In genomic region chr11:8233691-8234424, GRCh38 we compare ENCODE assay signal across 12 cellular contexts. TPM values are rescaled to one million over a fixed set of nuclear protein-coding genes. Genes with fewer than 3 reads are reported as not detected.
DNase-seq lines count a peak whose midpoint lies in the region; ATAC-seq and TF ChIP-seq lines count a peak whose summit lies in the region.
"Had no signal": no experiment of that assay in that cellular context is flagged by ENCODE, and none has a peak within 500 bp of the region (broad histone marks: within the 10 kb centered on the region; RNA-seq: fewer than 3 reads in every experiment).

No MANE protein-coding gene starts in this region.

- H3K4me1 Mint-ChIP-seq in MCF 10A (ENCODE audit: insufficient read depth, unreplicated experiment), result peaks cover 28% of the 10 kb centered on the region
- H3K4me1 Mint-ChIP-seq: activated CD8-positive, alpha-beta memory T cell treated with anti-CD3 and anti-CD28 coated beads, Interleukin-2, amount 10 ng/mL, durations not matched to agents 7 days and 5 days had no signal

- WGBS in thyroid gland, 2 donors, result 63 to 64% methylated on average over 7 to 11 of the region's 11 CpGs
- WGBS in aorta, 2 donors, result 84 to 96% methylated on average over 10 to 11 of the region's 11 CpGs

- no peak overlapping the region for H3K27ac ChIP-seq in breast epithelium
- H3K27ac ChIP-seq in RWPE2 (ENCODE audit: poor library complexity, severe bottlenecking), result peak overlapping the region; percentile 32
- peak overlapping the region; percentile 24 to 73 (median 66) for H3K27ac ChIP-seq in thyroid gland
- no peak overlapping the region for H3K27ac ChIP-seq in aorta (ENCODE audit: low read depth in 1 of 2, low read length in 2 of 2)
- H3K27ac ChIP-seq: esophagus squamous epithelium had no signal

- TF ChIP-seq CTCF in MCF 10A (IDR thresholded peaks at IDR 0.05; ENCODE audit: unreplicated experiment) (no peak), breast epithelium (IDR thresholded peaks at IDR 0.05) (no peak), RWPE2 (IDR thresholded peaks at IDR 0.05; ENCODE audit: poor library complexity, severe bottlenecking) (no peak), thyroid gland (IDR thresholded peaks at IDR 0.05) (no peak)

- CTCF ChIA-PET in MCF 10A (lab: Yijun Ruan, JAX), result interaction anchor here (0.6 to 19.3 kb wide), 3 partner anchors 28 to 333 kb away, joined by 3 to 398 read pairs (median 3); partner anchors contain the start of gene LMO1

- H3K27me3 ChIP-seq in breast epithelium (no peaks in the 10 kb centered on the region), RWPE2 (ENCODE audit: insufficient read depth, poor library complexity, severe bottlenecking) (no peaks in the 10 kb centered on the region), thyroid gland (no peaks in the 10 kb centered on the region), aorta (ENCODE audit: control insufficient read depth in 1 of 2, insufficient read depth in 2 of 2, low read length in 1 of 2) (no peaks in the 10 kb centered on the region)

- TF ChIP-seq POLR2A in breast epithelium (IDR thresholded peaks at IDR 0.05) (no peak), thyroid gland (IDR thresholded peaks at IDR 0.05) (no peak)

- no peaks in the 10 kb centered on the region for H3K27me3 Mint-ChIP-seq in MCF 10A (ENCODE audit: insufficient read depth, unreplicated experiment)
- H3K27me3 Mint-ChIP-seq: activated CD8-positive, alpha-beta memory T cell treated with anti-CD3 and anti-CD28 coated beads, Interleukin-2, amount 10 ng/mL, durations not matched to agents 7 days and 5 days had no signal

- H3K9me3 Mint-ChIP-seq in MCF 10A (ENCODE audit: unreplicated experiment), result no peaks in the 10 kb centered on the region
- H3K9me3 Mint-ChIP-seq: T-helper 2 cell treated with Interferon-gamma antibody and Interleukin-4, amounts not matched to agents 5 μg/mL and 100 μg/mL, for 36 hours had no signal

- no peak overlapping the region for H3K4me3 ChIP-seq in breast epithelium
- no peak overlapping the region for H3K4me3 ChIP-seq in RWPE2 (ENCODE audit: severe bottlenecking)
- no peak overlapping the region for H3K4me3 ChIP-seq in thyroid gland (replicated peaks in 1 of 3)
- no peak overlapping the region for H3K4me3 ChIP-seq in aorta (ENCODE audit: low read length in 2 of 2)
- H3K4me3 ChIP-seq: esophagus squamous epithelium had no signal

- no peaks in the 10 kb centered on the region for H3K36me3 Mint-ChIP-seq in MCF 10A (ENCODE audit: insufficient read depth, unreplicated experiment)
- H3K36me3 Mint-ChIP-seq: activated CD8-positive, alpha-beta memory T cell treated with anti-CD3 and anti-CD28 coated beads, Interleukin-2, amount 10 ng/mL, durations not matched to agents 7 days and 5 days had no signal

- H3K4me1 ChIP-seq in breast epithelium (no peaks in the 10 kb centered on the region), RWPE2 (ENCODE audit: insufficient read depth, poor library complexity, severe bottlenecking) (peaks cover 23% of the 10 kb centered on the region), thyroid gland (peaks cover 40 to 43% of the 10 kb centered on the region in 2 donors), aorta (ENCODE audit: control insufficient read depth in 1 of 2, insufficient read depth in 2 of 2, low read length in 2 of 2) (no peaks in the 10 kb centered on the region)

- H3K36me3 ChIP-seq in breast epithelium (no peaks in the 10 kb centered on the region), RWPE2 (ENCODE audit: low read depth) (no peaks in the 10 kb centered on the region), thyroid gland (no peaks in the 10 kb centered on the region), aorta (ENCODE audit: control insufficient read depth in 1 of 2, insufficient read depth in 2 of 2, low read length in 1 of 2) (no peaks in the 10 kb centered on the region)
- H3K36me3 ChIP-seq: esophagus squamous epithelium had no signal

- peak overlapping the region; percentile 35 for H3K27ac Mint-ChIP-seq in MCF 10A (ENCODE audit: low read depth, unreplicated experiment)
- H3K27ac Mint-ChIP-seq: activated CD8-positive, alpha-beta memory T cell treated with anti-CD3 and anti-CD28 coated beads, Interleukin-2, amount 10 ng/mL, durations not matched to agents 7 days and 5 days; T-helper 2 cell treated with Interferon-gamma antibody and Interleukin-4, amounts not matched to agents 5 μg/mL and 100 μg/mL, for 36 hours had no signal

- intact Hi-C loops in MCF 10A (cut with micrococcal nuclease), result no loop called here
- intact Hi-C loops in breast epithelium (cut with DNase I; ENCODE audit: low total_unique reads), result no loop called here
- intact Hi-C loops in thyroid gland (cut with DNase I), result no loop called here
- intact Hi-C loops in aorta (cut with DNase I), result no loop called here

- no peak overlapping the region for H3K4me3 Mint-ChIP-seq in MCF 10A (ENCODE audit: unreplicated experiment)
- H3K4me3 Mint-ChIP-seq: activated CD8-positive, alpha-beta memory T cell treated with anti-CD3 and anti-CD28 coated beads, Interleukin-2, amount 10 ng/mL, durations not matched to agents 7 days and 5 days; T-helper 2 cell treated with Interferon-gamma antibody and Interleukin-4, amounts not matched to agents 5 μg/mL and 100 μg/mL, for 36 hours had no signal

- POLR2A ChIA-PET in MCF 10A (lab: Yijun Ruan, JAX), result interaction anchor here (1.0 to 1.6 kb wide), 2 partner anchors 17 to 30 kb away, joined by 3 to 4 read pairs; partner anchors contain the start of gene LMO1

- DNase-seq in MCF 10A (ENCODE audit: unreplicated experiment) (peak; percentile 76), breast epithelium (ENCODE audit: low spot score in 2 of 2) (no peak), RWPE2 (ENCODE audit: low spot score) (no peak), hepatic stellate cell (ENCODE audit: low spot score) (peak; percentile 44), thyroid gland (peak; percentile 56 to 80), aorta (no peak), NCI-H2107 (lab: John Stamatoyannopoulos, UW) (no peak)
- DNase-seq in activated naive CD4-positive, alpha-beta T cell treated with Interleukin-2 at 50 U/mL for 16 hours, result no peak
- DNase-seq: activated CD8-positive, alpha-beta memory T cell treated with anti-CD3 and anti-CD28 coated beads, Interleukin-2, amount 10 ng/mL, durations not matched to agents 7 days and 5 days; esophagus squamous epithelium had no signal

- BruUV-seq in MCF 10A (replicated peaks; lab: Mats Ljungman, UMichigan), result no TSS peak

- ATAC-seq in RWPE2 (ENCODE audit: low read depth) (peak; percentile 90), aorta (ENCODE audit: low FRiP score) (no peak)
- ATAC-seq: activated CD8-positive, alpha-beta memory T cell treated with anti-CD3 and anti-CD28 coated beads, Interleukin-2, amount 10 ng/mL, durations not matched to agents 7 days and 5 days had no signal

- H3K9me3 ChIP-seq in breast epithelium (no peaks in the 10 kb centered on the region), RWPE2 (ENCODE audit: severe bottlenecking) (no peaks in the 10 kb centered on the region), thyroid gland (no peaks in the 10 kb centered on the region), aorta (ENCODE audit: control insufficient read depth, low read length) (no peaks in the 10 kb centered on the region)
- H3K9me3 ChIP-seq: esophagus squamous epithelium had no signal

RNA-seq across cellular contexts. Expression of gene LMO1, which starts 29.8 kb away (rescaled TPM):
- total RNA-seq in MCF 10A (2022) (not detected in 2 replicates), breast epithelium (not detected), thyroid gland (under 1 TPM in 1 of 4 donors, not detected in 3; 0.59 TPM), aorta (not detected)
- not detected for polyA plus RNA-seq in aorta
- total RNA-seq: activated CD8-positive, alpha-beta memory T cell treated with anti-CD3 and anti-CD28 coated beads, Interleukin-2, amount 10 ng/mL, durations not matched to agents 7 days and 5 days; esophagus squamous epithelium; HepG2 had no signal
- polyA plus RNA-seq: HepG2 had no signal

Comparison
In these comparisons a context has a peak if more than half of its experiments do, and no peak if none do; other contexts are left out.
1. DNase-seq: peak in MCF 10A (single experiment), hepatic stellate cell (single experiment) and thyroid gland (2 of 2); none in breast epithelium (0 of 2), RWPE2 (single experiment), activated naive CD4-positive, alpha-beta T cell treated with Interleukin-2 at 50 U/mL for 16 hours (single experiment), aorta (0 of 2) and NCI-H2107 (single experiment).
2. H3K27ac ChIP-seq: peak in RWPE2 (single experiment) and thyroid gland (3 of 3); none in breast epithelium (0 of 2) and aorta (0 of 2).